27 cellular contexts compared by ENCODE assay signal in genomic region chr4:140633951-140634350, GRCh38.
"Had no signal": no experiment of that assay in that cellular context is flagged by ENCODE, and none has a peak within 500 bp of the region (broad histone marks: within the 10 kb centered on the region; RNA-seq: fewer than 3 reads in every experiment).

No MANE protein-coding gene starts in this region.

- H3K27me3 ChIP-seq: neural progenitor cell, ovary, right lobe of liver, sigmoid colon, stomach, thyroid gland, tibial nerve, upper lobe of left lung, vagina had no signal

- H3K36me3 ChIP-seq: neural progenitor cell, ovary, sigmoid colon, thyroid gland had no signal

- H3K4me1 Mint-ChIP-seq: naive thymus-derived CD4-positive, alpha-beta T cell; natural killer cell; nephron; stimulated activated naive B cell treated with anti-CD40 and anti-IgM and Interleukin-4, amounts not matched to agents 10 μg/mL and 1 μg/mL and 100 μg/mL, for 72 hours had no signal

- H3K9me3 ChIP-seq: ovary, psoas muscle, right lobe of liver, sigmoid colon, stomach, thoracic aorta, thyroid gland, tibial nerve, upper lobe of left lung, vagina had no signal

- H3K9me3 Mint-ChIP-seq: naive thymus-derived CD4-positive, alpha-beta T cell; natural killer cell; nephron; neural progenitor cell; stimulated activated naive B cell treated with anti-CD40 and anti-IgM and Interleukin-4, amounts not matched to agents 10 μg/mL and 1 μg/mL and 100 μg/mL, for 72 hours; stimulated activated naive CD8-positive, alpha-beta T cell treated with anti-CD3 and anti-CD28 coated beads, Interleukin-15, Interleukin-2, amounts not matched to agents 100 ng/mL and 50 ng/mL, for 24 hours had no signal

- H3K36me3 Mint-ChIP-seq: naive thymus-derived CD4-positive, alpha-beta T cell; natural killer cell had no signal

- ATAC-seq: naive thymus-derived CD4-positive, alpha-beta T cell; natural killer cell; psoas muscle; right cardiac atrium; right lobe of liver; stimulated activated naive B cell treated with anti-CD40 and anti-IgM and Interleukin-4, amounts not matched to agents 10 μg/mL and 1 μg/mL and 100 μg/mL, for 72 hours had no signal

- H3K27me3 Mint-ChIP-seq: progenitor cell of endocrine pancreas; stimulated activated naive B cell treated with anti-CD40 and anti-IgM and Interleukin-4, amounts not matched to agents 10 μg/mL and 1 μg/mL and 100 μg/mL, for 72 hours had no signal

- H3K27ac ChIP-seq: neural progenitor cell, ovary, parathyroid adenoma, psoas muscle, right lobe of liver, sigmoid colon, stomach, thoracic aorta, thyroid gland, upper lobe of left lung, vagina had no signal

- H3K4me3 Mint-ChIP-seq: naive thymus-derived CD4-positive, alpha-beta T cell; natural killer cell; nephron; neural progenitor cell; stimulated activated naive B cell treated with anti-CD40 and anti-IgM and Interleukin-4, amounts not matched to agents 10 μg/mL and 1 μg/mL and 100 μg/mL, for 72 hours; stimulated activated naive CD8-positive, alpha-beta T cell treated with anti-CD3 and anti-CD28 coated beads, Interleukin-15, Interleukin-2, amounts not matched to agents 100 ng/mL and 50 ng/mL, for 24 hours had no signal

- H3K4me1 ChIP-seq: neural progenitor cell, parathyroid adenoma, psoas muscle, sigmoid colon had no signal

- H3K4me3 ChIP-seq: neural progenitor cell, ovary, psoas muscle, right lobe of liver, sigmoid colon, stomach, thoracic aorta, thyroid gland, tibial nerve, upper lobe of left lung, vagina had no signal

- H3K27ac Mint-ChIP-seq: naive thymus-derived CD4-positive, alpha-beta T cell; natural killer cell; progenitor cell of endocrine pancreas; stimulated activated naive B cell treated with anti-CD40 and anti-IgM and Interleukin-4, amounts not matched to agents 10 μg/mL and 1 μg/mL and 100 μg/mL, for 72 hours; stimulated activated naive CD8-positive, alpha-beta T cell treated with anti-CD3 and anti-CD28 coated beads, Interleukin-15, Interleukin-2, amounts not matched to agents 100 ng/mL and 50 ng/mL, for 24 hours had no signal

- DNase-seq: naive thymus-derived CD4-positive, alpha-beta T cell; natural killer cell; occipital lobe; ovary; posterior cingulate gyrus; psoas muscle; right lobe of liver; sigmoid colon; small intestine; stimulated activated CD4-positive, alpha-beta T cell treated with anti-CD3 and anti-CD28 coated beads, Interleukin-15, amount 100 ng/mL, for 24 hours; stimulated activated CD4-positive, alpha-beta T cell treated with anti-CD3 and anti-CD28 coated beads, Interleukin-4, amount 100 ng/mL, for 1 hour; stimulated activated CD4-positive, alpha-beta T cell treated with anti-CD3 and anti-CD28 coated beads, Interleukin-4, amount 100 ng/mL, for 4 hours; stimulated activated CD8-positive, alpha-beta memory T cell treated with anti-CD3 and anti-CD28 coated beads, Interleukin-4, amount 100 ng/mL, for 48 hours; stimulated activated naive B cell treated with anti-CD40 and anti-IgM and Interleukin-4, amounts not matched to agents 10 μg/mL and 1 μg/mL and 100 μg/mL, for 72 hours; stimulated activated naive CD4-positive, alpha-beta T cell treated with Interleukin-2 at 50 U/mL for 16 hours; stomach; thyroid gland had no signal
